19 cellular contexts compared by ENCODE assay signal in genomic region chr2:5285891-5286290, GRCh38.
"Had no signal": no experiment of that assay in that cellular context is flagged by ENCODE, and none has a peak within 500 bp of the region (broad histone marks: within the 10 kb centered on the region; RNA-seq: fewer than 3 reads in every experiment).

No MANE protein-coding gene starts in this region.

- H3K4me3 ChIP-seq: adrenal gland, left lung, spleen, thoracic aorta had no signal

- H3K36me3 Mint-ChIP-seq: activated CD4-positive, alpha-beta memory T cell treated with anti-CD3 and anti-CD28 coated beads for 36 hours; activated naive CD4-positive, alpha-beta T cell treated with anti-CD3 and anti-CD28 coated beads, Interleukin-2, amount 50 U/mL, for 72 hours; mesothelial cell of epicardium; stimulated activated naive B cell treated with anti-CD40 and anti-IgM and Interleukin-4, amounts not matched to agents 10 μg/mL and 1 μg/mL and 100 μg/mL, for 72 hours had no signal

- H3K4me3 Mint-ChIP-seq: activated CD4-positive, alpha-beta memory T cell treated with anti-CD3 and anti-CD28 coated beads for 36 hours; activated T-helper 1 cell treated with anti-CD3 and anti-CD28 coated beads, Interleukin-12 subunit alpha, Interleukin-12 subunit beta, Interleukin-2, Interleukin-4 antibody, amounts not matched to agents 30 ng/mL and 10 ng/mL and 1 ng/mL, durations not matched to agents 14 hours and 24 hours and 36 hours; mesothelial cell of epicardium; nephron; stimulated activated naive B cell treated with anti-CD40 and anti-IgM and Interleukin-4, amounts not matched to agents 10 μg/mL and 1 μg/mL and 100 μg/mL, for 72 hours; WTC11 had no signal

- H3K4me1 Mint-ChIP-seq: stimulated activated naive B cell treated with anti-CD40 and anti-IgM and Interleukin-4, amounts not matched to agents 10 μg/mL and 1 μg/mL and 100 μg/mL, for 72 hours; WTC11 had no signal

- H3K4me1 ChIP-seq: adrenal gland, left lung, spleen had no signal

- DNase-seq: activated CD4-positive, alpha-beta memory T cell treated with anti-CD3 and anti-CD28 coated beads for 36 hours; activated CD4-positive, alpha-beta T cell treated with anti-CD3 and anti-CD28 coated beads for 4 hours; activated gamma-delta T cell treated with Interleukin-2 at 50 U/mL for 16 hours; activated T-cell treated with anti-CD3 and anti-CD28 coated beads for 4 hours; adrenal gland; effector CD4-positive, alpha-beta T cell; head of caudate nucleus; kidney; left lung; occipital lobe; posterior cingulate gyrus; spleen; stimulated activated naive B cell treated with anti-CD40 and anti-IgM and Interleukin-4, amounts not matched to agents 10 μg/mL and 1 μg/mL and 100 μg/mL, for 72 hours had no signal

- H3K9me3 Mint-ChIP-seq: nephron had no signal

- H3K27me3 ChIP-seq: adrenal gland, left lung, spleen had no signal

- H3K9me3 ChIP-seq: adrenal gland, thoracic aorta had no signal

- H3K36me3 ChIP-seq: adrenal gland, left lung, spleen, thoracic aorta had no signal

- H3K27ac Mint-ChIP-seq: activated CD4-positive, alpha-beta memory T cell treated with anti-CD3 and anti-CD28 coated beads for 36 hours; activated naive CD4-positive, alpha-beta T cell treated with anti-CD3 and anti-CD28 coated beads, Interleukin-2, amount 50 U/mL, for 72 hours; activated T-helper 1 cell treated with anti-CD3 and anti-CD28 coated beads, Interleukin-12 subunit alpha, Interleukin-12 subunit beta, Interleukin-2, Interleukin-4 antibody, amounts not matched to agents 30 ng/mL and 10 ng/mL and 1 ng/mL, durations not matched to agents 14 hours and 24 hours and 36 hours; nephron; stimulated activated naive B cell treated with anti-CD40 and anti-IgM and Interleukin-4, amounts not matched to agents 10 μg/mL and 1 μg/mL and 100 μg/mL, for 72 hours; WTC11 had no signal

- H3K27me3 Mint-ChIP-seq: activated CD4-positive, alpha-beta memory T cell treated with anti-CD3 and anti-CD28 coated beads for 36 hours; stimulated activated naive B cell treated with anti-CD40 and anti-IgM and Interleukin-4, amounts not matched to agents 10 μg/mL and 1 μg/mL and 100 μg/mL, for 72 hours had no signal

- H3K27ac ChIP-seq: adrenal gland, left lung, spleen, thoracic aorta had no signal

- ATAC-seq: activated naive CD4-positive, alpha-beta T cell treated with anti-CD3 and anti-CD28 coated beads, Interleukin-2, amount 50 U/mL, for 72 hours; left lung; stimulated activated naive B cell treated with anti-CD40 and anti-IgM and Interleukin-4, amounts not matched to agents 10 μg/mL and 1 μg/mL and 100 μg/mL, for 72 hours; WTC11 had no signal
